ENCODE assay signal across 8 cellular contexts in genomic region chr5:151729597-151729996, GRCh38. TPM values are rescaled to one million over a fixed set of nuclear protein-coding genes. Genes with fewer than 3 reads are reported as not detected.
DNase-seq lines count a peak whose midpoint lies in the region; ATAC-seq and TF ChIP-seq lines count a peak whose summit lies in the region.
"Not testable (repeated sequence)": the region's sequence is repeated elsewhere in the genome, so short reads cannot be mapped to it uniquely, and the experiment has no call there.
"Had no signal": no experiment of that assay in that cellular context is flagged by ENCODE, and none has a peak within 500 bp of the region (broad histone marks: within the 10 kb centered on the region; RNA-seq: fewer than 3 reads in every experiment).

No MANE protein-coding gene starts in this region.

- not testable (repeated sequence) for TF ChIP-seq CTCF in Caco-2 (IDR thresholded peaks at IDR 0.05; ENCODE audit: insufficient read depth in 1 of 2, low read depth in 1 of 2, low read length in 1 of 2, severe bottlenecking in 1 of 2, unreplicated experiment in 1 of 2); HCT116 (IDR thresholded peaks at IDR 0.05 in 2 of 3, conservative IDR thresholded peaks at IDR 0.05 in 1 of 3; ENCODE audit: borderline replicate concordance in 1 of 3, insufficient read depth in 1 of 3, low read depth in 2 of 3, low read length in 2 of 3); brain microvascular endothelial cell (IDR thresholded peaks at IDR 0.05; ENCODE audit: low read depth, low read length, missing control alignments); smooth muscle cell (IDR thresholded peaks at IDR 0.05; ENCODE audit: borderline replicate concordance, insufficient read depth, poor library complexity, severe bottlenecking)

- not testable (repeated sequence) for TF ChIP-seq POLR2A in HCT116 (IDR thresholded peaks at IDR 0.05; ENCODE audit: borderline replicate concordance, extremely low read depth, insufficient read depth, insufficient read length)

- peaks cover 21% of the 10 kb centered on the region for H3K9me3 ChIP-seq in Caco-2
- not testable (repeated sequence) for H3K9me3 ChIP-seq in HCT116 (ENCODE audit: control insufficient read depth in 1 of 2, insufficient read depth in 1 of 2, low read depth in 1 of 2, low read length in 2 of 2); SK-N-MC (ENCODE audit: low read depth, low read length); smooth muscle cell (replicated peaks; ENCODE audit: low read depth)

- TF ChIP-seq RAD21 in HCT116 (IDR thresholded peaks at IDR 0.05; ENCODE audit: low read depth): not testable (repeated sequence)

- H3K27me3 Mint-ChIP-seq in Caco-2 (ENCODE audit: insufficient read depth, unreplicated experiment): not testable (repeated sequence)

- RAD21 ChIA-PET in HCT116 (lab: Charles Lee; ENCODE audit: low non-redundant PET in 1 of 2, low total read pairs in 2 of 2, uncharacterized antibody in 2 of 2, unreplicated experiment in 2 of 2): not testable (repeated sequence)

- not testable (repeated sequence) for H4K20me1 ChIP-seq in HCT116 (ENCODE audit: insufficient read depth); smooth muscle cell (ENCODE audit: low read depth)

- CTCF ChIA-PET in Caco-2 (lab: Charles Lee): not testable (repeated sequence)
- CTCF ChIA-PET in HCT116 (lab: Charles Lee): interaction anchor here (1.1 kb wide), 1 partner anchor 11 kb away, joined by 3 read pairs; no protein-coding TSS in a partner anchor

- H3K4me3 ChIP-seq in Caco-2 (ENCODE audit: low read depth, low read length); HCT116 (replicated peaks in 1 of 2; ENCODE audit: low read depth in 1 of 2, low read length in 2 of 2); SK-N-MC; brain microvascular endothelial cell (ENCODE audit: low read depth, low read length); smooth muscle cell: not testable (repeated sequence)

- not testable (repeated sequence) for H3K4me3 Mint-ChIP-seq in Caco-2 (ENCODE audit: unreplicated experiment)

- intact Hi-C loops in Caco-2 (cut with micrococcal nuclease; ENCODE audit: unreplicated experiment); HCT116 (cut with micrococcal nuclease): not testable (repeated sequence)

- not testable (repeated sequence) for H3K27me3 ChIP-seq in Caco-2 (replicated peaks; ENCODE audit: control insufficient read depth, insufficient read depth, low read length); HCT116 (ENCODE audit: insufficient read depth, low read length); brain microvascular endothelial cell (replicated peaks); smooth muscle cell (ENCODE audit: low read depth)

- ATAC-seq in HCT116: not testable (repeated sequence)

- in situ Hi-C loops in brain microvascular endothelial cell (cut with HindIII; ENCODE audit: low pct_ligation_motif_present, low sequenced_read_pairs): not testable (repeated sequence)

- not testable (repeated sequence) for H3K9me3 Mint-ChIP-seq in Caco-2 (ENCODE audit: unreplicated experiment)

- H3K4me1 Mint-ChIP-seq in Caco-2 (ENCODE audit: low read depth, unreplicated experiment): not testable (repeated sequence)

- H3K4me2 ChIP-seq in HCT116 (ENCODE audit: low read length); smooth muscle cell: not testable (repeated sequence)

- POLR2A ChIA-PET in Caco-2 (lab: Charles Lee); HCT116 (lab: Charles Lee): not testable (repeated sequence)

- DNase-seq in Caco-2 (peak; percentile 47 to 61), NCI-H226 (peak; percentile 74), brain microvascular endothelial cell (peak; percentile 87), islet precursor cell (peak; percentile 80)
- not testable (repeated sequence) for DNase-seq in HCT116 (ENCODE audit: low read depth, low spot score); SK-N-MC (ENCODE audit: low read depth, low spot score); smooth muscle cell (lab: John Stamatoyannopoulos, UW; ENCODE audit: unreplicated experiment)

- not testable (repeated sequence) for H3K4me1 ChIP-seq in Caco-2; HCT116 (ENCODE audit: control insufficient read depth in 1 of 2, insufficient read depth in 2 of 2, low read length in 2 of 2); smooth muscle cell (ENCODE audit: low read depth)

- not testable (repeated sequence) for H3K27ac Mint-ChIP-seq in Caco-2 (ENCODE audit: unreplicated experiment)

- WGBS in smooth muscle cell (ENCODE audit: low lambda C conversion rate): 38% methylated on average over 5 of the region's 5 CpGs

- H3K27ac ChIP-seq in HCT116 (ENCODE audit: low read depth, low read length): not testable (repeated sequence)
- H3K27ac ChIP-seq in SK-N-MC: peak overlapping the region; percentile 25; the same call in 1 of the 2 replicates
- H3K27ac ChIP-seq in brain microvascular endothelial cell: peak overlapping the region; percentile 75
- peak overlapping the region; percentile 32 for H3K27ac ChIP-seq in smooth muscle cell (ENCODE audit: low read depth)

- not testable (repeated sequence) for H2AFZ ChIP-seq in HCT116 (ENCODE audit: low read depth, low read length, poor library complexity, severe bottlenecking); smooth muscle cell (ENCODE audit: low read depth)

- not testable (repeated sequence) for BruUV-seq in Caco-2 (replicated peaks; lab: Mats Ljungman, UMichigan); HCT116 (replicated peaks; lab: Mats Ljungman, UMichigan)

- H3K36me3 Mint-ChIP-seq in Caco-2 (ENCODE audit: insufficient read depth, unreplicated experiment): not testable (repeated sequence)

- not testable (repeated sequence) for H3K79me2 ChIP-seq in HCT116 (ENCODE audit: insufficient read depth, low read length); smooth muscle cell (ENCODE audit: low read depth)

- not testable (repeated sequence) for H3F3A ChIP-seq in smooth muscle cell (ENCODE audit: low read depth)

- not testable (repeated sequence) for H3K9me2 ChIP-seq in HCT116 (ENCODE audit: insufficient read depth)

- H3K9ac ChIP-seq in HCT116 (ENCODE audit: low read length); SK-N-MC (ENCODE audit: insufficient read length); smooth muscle cell (ENCODE audit: low read depth): not testable (repeated sequence)

- not testable (repeated sequence) for H3K36me3 ChIP-seq in Caco-2 (ENCODE audit: control insufficient read depth, insufficient read depth, low read length); HCT116 (ENCODE audit: control insufficient read depth in 1 of 2, insufficient read depth in 2 of 2, low read length in 2 of 2); SK-N-MC (ENCODE audit: insufficient read depth, low read length); brain microvascular endothelial cell (replicated peaks); smooth muscle cell (ENCODE audit: low read depth)

TF ChIP-seq in HCT116, 20 proteins besides CTCF, POLR2A, EP300 and RAD21:
- peak; percentile 52; the same call in 1 of the 2 replicates for TF ChIP-seq CBX3 (IDR thresholded peaks at IDR 0.05; ENCODE audit: low read depth)

RNA-seq across cellular contexts. Expression of gene ATOX1, which starts 28.8 kb away (rescaled TPM):
- total RNA-seq in Caco-2 (2022): 135 and 139 TPM in 2 replicates
- 66.2 TPM for total RNA-seq in HCT116 (2021; ENCODE audit: unreplicated experiment)
- polyA plus RNA-seq in HCT116 (2012): 58.0 and 77.2 TPM in 2 replicates
- total RNA-seq in smooth muscle cell: 73.3 and 84.3 TPM in 2 replicates
- polyA plus RNA-seq in smooth muscle cell: 315 and 337 TPM in 2 replicates

RNA-seq across cellular contexts. Expression of gene G3BP1, which starts 42.2 kb away (rescaled TPM):
- 291 and 329 TPM in 2 replicates for total RNA-seq in Caco-2 (2022)
- total RNA-seq in HCT116 (2021; ENCODE audit: unreplicated experiment): 296 TPM
- 105 and 111 TPM in 2 replicates for polyA plus RNA-seq in HCT116 (2012)
- total RNA-seq in smooth muscle cell: 96.8 and 99.4 TPM in 2 replicates
- 63.2 and 69.5 TPM in 2 replicates for polyA plus RNA-seq in smooth muscle cell

RNA-seq across cellular contexts. Expression of gene SPARC, which starts 42.9 kb away (rescaled TPM):
- total RNA-seq in Caco-2 (2022): 16.1 and 22.7 TPM in 2 replicates
- 3.0 TPM for total RNA-seq in HCT116 (2021; ENCODE audit: unreplicated experiment)
- 0.04 and 0.52 TPM in 2 replicates for polyA plus RNA-seq in HCT116 (2012)
- total RNA-seq in smooth muscle cell: 7,113 and 8,137 TPM in 2 replicates
- polyA plus RNA-seq in smooth muscle cell: 13,534 and 19,518 TPM in 2 replicates
- polyA plus RNA-seq: CD8-positive, alpha-beta memory T cell had no signal

Comparison
In these comparisons a context has a peak if more than half of its experiments do, and no peak if none do; other contexts are left out.
1. RNA of gene SPARC, which starts 42.9 kb away (total RNA-seq): 7,113 to 8,137 TPM in smooth muscle cell; 16.1 to 22.7 TPM in Caco-2 and 3.0 TPM in HCT116 (single experiment); every median in the first group is over 100 times any median in the second.